In the genomic region with DNA sequence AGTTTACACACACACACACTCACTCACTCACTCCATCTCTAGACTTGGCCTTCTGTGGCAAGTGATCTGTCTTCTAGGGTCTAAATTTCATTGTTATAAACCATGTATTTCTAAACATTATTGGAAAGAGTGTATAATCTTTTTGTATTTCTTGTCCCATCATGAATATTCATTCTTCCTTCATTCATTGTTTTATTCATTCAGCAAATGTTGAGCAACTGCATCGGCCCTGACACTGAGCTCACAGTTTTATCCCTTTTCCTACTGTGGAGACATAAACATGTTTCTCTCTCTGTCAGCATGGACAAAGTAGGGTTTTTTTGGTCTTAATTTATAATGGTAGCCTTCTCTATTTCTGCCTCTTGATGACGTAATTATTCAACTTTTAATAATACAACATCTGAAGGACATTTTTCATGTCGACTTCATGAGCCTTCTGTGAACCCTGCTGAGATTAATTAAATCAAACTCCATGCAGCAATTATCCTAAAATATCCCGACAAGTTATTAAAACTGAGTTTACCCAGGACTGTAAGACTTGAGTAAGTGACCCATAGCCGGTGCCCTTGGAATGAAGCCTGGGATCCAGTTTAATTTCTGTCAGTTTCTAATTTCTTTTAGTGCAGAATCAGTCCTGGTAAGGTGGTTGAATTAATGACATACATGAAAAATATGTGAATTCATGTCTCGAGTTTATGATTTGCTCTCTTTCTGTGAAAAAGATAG, we compare ENCODE assay signal across 16 cellular contexts. TPM values are rescaled to one million over a fixed set of nuclear protein-coding genes. Genes with fewer than 3 reads are reported as not detected.
DNase-seq lines count a peak whose midpoint lies in the region; ATAC-seq and TF ChIP-seq lines count a peak whose summit lies in the region.
"Had no signal": no experiment of that assay in that cellular context is flagged by ENCODE, and none has a peak within 500 bp of the region (broad histone marks: within the 10 kb centered on the region; RNA-seq: fewer than 3 reads in every experiment).

No MANE protein-coding gene starts in this region.

- peak overlapping the region; percentile 53 for H3K4me3 Mint-ChIP-seq in natural killer cell treated with Interleukin-12 subunit alpha and Interleukin-12 subunit beta and Interleukin-15 and Interleukin-18, amount 100 ng/mL, for 72 hours
- H3K4me3 Mint-ChIP-seq in natural killer cell: no peak overlapping the region
- no peak overlapping the region for H3K4me3 Mint-ChIP-seq in stimulated activated memory B cell treated with anti-CD40 and anti-IgM and Interleukin-4, amounts not matched to agents 10 μg/mL and 1 μg/mL and 100 μg/mL, for 72 hours
- H3K4me3 Mint-ChIP-seq: mesothelial cell of epicardium had no signal

- H3K9me3 ChIP-seq in osteoblast (ENCODE audit: low read depth, low read length): no peaks in the 10 kb centered on the region

- H3K9me3 Mint-ChIP-seq in natural killer cell treated with Interleukin-12 subunit alpha and Interleukin-12 subunit beta and Interleukin-15 and Interleukin-18, amount 100 ng/mL, for 72 hours: no peaks in the 10 kb centered on the region
- H3K9me3 Mint-ChIP-seq in natural killer cell: no peaks in the 10 kb centered on the region
- H3K9me3 Mint-ChIP-seq in stimulated activated memory B cell treated with anti-CD40 and anti-IgM and Interleukin-4, amounts not matched to agents 10 μg/mL and 1 μg/mL and 100 μg/mL, for 72 hours: no peaks in the 10 kb centered on the region
- H3K9me3 Mint-ChIP-seq: mesothelial cell of epicardium had no signal

- peaks cover 5 to 46% of the 10 kb centered on the region in 2 donors for H3K4me1 Mint-ChIP-seq in natural killer cell treated with Interleukin-12 subunit alpha and Interleukin-12 subunit beta and Interleukin-15 and Interleukin-18, amount 100 ng/mL, for 72 hours (ENCODE audit: low read depth in 2 of 2)
- H3K4me1 Mint-ChIP-seq in natural killer cell: peaks cover 0 to 9% of the 10 kb centered on the region in 2 donors
- H3K4me1 Mint-ChIP-seq in stimulated activated memory B cell treated with anti-CD40 and anti-IgM and Interleukin-4, amounts not matched to agents 10 μg/mL and 1 μg/mL and 100 μg/mL, for 72 hours: no peaks in the 10 kb centered on the region
- H3K4me1 Mint-ChIP-seq: mesothelial cell of epicardium had no signal

- intact Hi-C loops in natural killer cell (cut with micrococcal nuclease) (no loop called here), dorsolateral prefrontal cortex (cut with DNase I) (no loop called here)

- no peak for TF ChIP-seq CTCF in natural killer cell (IDR thresholded peaks at IDR 0.05)
- peak in 1 of 56 donors; percentile 9 for TF ChIP-seq CTCF in dorsolateral prefrontal cortex (IDR thresholded peaks at IDR 0.05 in 54 of 56, conservative IDR thresholded peaks at IDR 0.05 in 2 of 56; ENCODE audit: low read depth in 1 of 56, partially characterized antibody in 56 of 56)
- no peak for TF ChIP-seq CTCF in osteoblast (IDR thresholded peaks at IDR 0.05; ENCODE audit: extremely low read depth, low read depth, low read length)

- peak overlapping the region in 57 of 59 donors; percentile 6 to 92 (median 75) for H3K27ac ChIP-seq in dorsolateral prefrontal cortex
- peak overlapping the region; percentile 50 for H3K27ac ChIP-seq in osteoblast (ENCODE audit: low read depth, low read length)

- H3K4me3 ChIP-seq in dorsolateral prefrontal cortex (peak overlapping the region in 15 of 59 donors; percentile 0 to 37 (median 12)), osteoblast (ENCODE audit: insufficient read depth, low read length) (no peak overlapping the region)
- H3K4me3 ChIP-seq: K562, skin epidermis had no signal

- H2AFZ ChIP-seq in osteoblast (ENCODE audit: low read length): peak overlapping the region; percentile 58

- no peaks in the 10 kb centered on the region for H3K27me3 ChIP-seq in dorsolateral prefrontal cortex
- H3K27me3 ChIP-seq in osteoblast (ENCODE audit: insufficient read depth, low read length): peaks cover 1% of the 10 kb centered on the region

- peaks cover 3% of the 10 kb centered on the region for H3K4me1 ChIP-seq in osteoblast (ENCODE audit: insufficient read depth, low read length)

- ATAC-seq in natural killer cell treated with Interleukin-12 subunit alpha and Interleukin-12 subunit beta and Interleukin-15 and Interleukin-18, amount 100 ng/mL, for 72 hours: no peak
- no peak for ATAC-seq in natural killer cell
- no peak for ATAC-seq in HG03280 (IDR thresholded peaks at IDR 0.05; ENCODE audit: unreplicated experiment)
- no peak for ATAC-seq in stimulated activated memory B cell treated with anti-CD40 and anti-IgM and Interleukin-4, amounts not matched to agents 10 μg/mL and 1 μg/mL and 100 μg/mL, for 72 hours
- ATAC-seq: K562 had no signal

- peak overlapping the region in 1 of 2 donors; percentile 51 for H3K27ac Mint-ChIP-seq in natural killer cell treated with Interleukin-12 subunit alpha and Interleukin-12 subunit beta and Interleukin-15 and Interleukin-18, amount 100 ng/mL, for 72 hours
- H3K27ac Mint-ChIP-seq in natural killer cell: no peak overlapping the region
- H3K27ac Mint-ChIP-seq in stimulated activated memory B cell treated with anti-CD40 and anti-IgM and Interleukin-4, amounts not matched to agents 10 μg/mL and 1 μg/mL and 100 μg/mL, for 72 hours: no peak overlapping the region
- H3K27ac Mint-ChIP-seq: mesothelial cell of epicardium had no signal

- peaks cover 0 to 2% of the 10 kb centered on the region in 2 donors for H3K27me3 Mint-ChIP-seq in natural killer cell treated with Interleukin-12 subunit alpha and Interleukin-12 subunit beta and Interleukin-15 and Interleukin-18, amount 100 ng/mL, for 72 hours
- H3K27me3 Mint-ChIP-seq in natural killer cell (ENCODE audit: low read depth in 2 of 2): peaks cover 3 to 13% of the 10 kb centered on the region in 2 donors
- peaks cover 16% of the 10 kb centered on the region for H3K27me3 Mint-ChIP-seq in stimulated activated memory B cell treated with anti-CD40 and anti-IgM and Interleukin-4, amounts not matched to agents 10 μg/mL and 1 μg/mL and 100 μg/mL, for 72 hours

- no peak for DNase-seq in natural killer cell treated with Interleukin-12 subunit alpha and Interleukin-12 subunit beta and Interleukin-15 and Interleukin-18, amount 100 ng/mL, for 72 hours (ENCODE audit: low spot score)
- DNase-seq in natural killer cell (no peak), dorsolateral prefrontal cortex (no peak), osteoblast (ENCODE audit: insufficient read length, low spot score, missing footprints) (no peak), NCI-H748 (lab: John Stamatoyannopoulos, UW; ENCODE audit: unreplicated experiment) (no peak)
- DNase-seq in stimulated activated CD4-positive, alpha-beta T cell treated with anti-CD3 and anti-CD28 coated beads, Interleukin-15, amount 100 ng/mL, for 24 hours: no peak
- DNase-seq: activated CD8-positive, alpha-beta memory T cell treated with anti-CD3 and anti-CD28 coated beads for 24 hours; EL; kidney; NCI-H2081 treated with DMSO at 0.1 percent for 48 hours; occipital lobe had no signal

- no peaks in the 10 kb centered on the region for H3K36me3 ChIP-seq in osteoblast (ENCODE audit: insufficient read depth, low read length)

- peaks cover 31% of the 10 kb centered on the region for H3K36me3 Mint-ChIP-seq in natural killer cell treated with Interleukin-12 subunit alpha and Interleukin-12 subunit beta and Interleukin-15 and Interleukin-18, amount 100 ng/mL, for 72 hours
- H3K36me3 Mint-ChIP-seq in natural killer cell: no peaks in the 10 kb centered on the region
- H3K36me3 Mint-ChIP-seq in stimulated activated memory B cell treated with anti-CD40 and anti-IgM and Interleukin-4, amounts not matched to agents 10 μg/mL and 1 μg/mL and 100 μg/mL, for 72 hours: no peaks in the 10 kb centered on the region
- H3K36me3 Mint-ChIP-seq: mesothelial cell of epicardium had no signal

- no peaks in the 10 kb centered on the region for H3K79me2 ChIP-seq in osteoblast (ENCODE audit: insufficient read depth, low read length)

- H4K20me1 ChIP-seq in osteoblast (ENCODE audit: insufficient read depth, low read length): no peaks in the 10 kb centered on the region

- peak overlapping the region; percentile 41 for H3K4me2 ChIP-seq in osteoblast (ENCODE audit: insufficient read depth, low read length)

RNA-seq across cellular contexts. Expression of gene SPATA13, which starts 7.3 kb away (rescaled TPM):
- total RNA-seq in natural killer cell treated with Interleukin-12 subunit alpha and Interleukin-12 subunit beta and Interleukin-15 and Interleukin-18, amount 100 ng/mL, for 72 hours: 100 to 1,000 TPM in 1 of 2 donors, 10 to 100 TPM in 1; 81.6 to 107 TPM
- total RNA-seq in natural killer cell (100 to 1,000 TPM; 108 to 141 (median 141) TPM), dorsolateral prefrontal cortex (100 to 1,000 TPM in 2 of 120 experiments, 10 to 100 TPM in 118; 12.1 to 112 (median 36.5) TPM), osteoblast (37.7 and 40.2 TPM in 2 replicates)
